Comparison of ENCODE assay signal across 35 cellular contexts in the genomic region with DNA sequence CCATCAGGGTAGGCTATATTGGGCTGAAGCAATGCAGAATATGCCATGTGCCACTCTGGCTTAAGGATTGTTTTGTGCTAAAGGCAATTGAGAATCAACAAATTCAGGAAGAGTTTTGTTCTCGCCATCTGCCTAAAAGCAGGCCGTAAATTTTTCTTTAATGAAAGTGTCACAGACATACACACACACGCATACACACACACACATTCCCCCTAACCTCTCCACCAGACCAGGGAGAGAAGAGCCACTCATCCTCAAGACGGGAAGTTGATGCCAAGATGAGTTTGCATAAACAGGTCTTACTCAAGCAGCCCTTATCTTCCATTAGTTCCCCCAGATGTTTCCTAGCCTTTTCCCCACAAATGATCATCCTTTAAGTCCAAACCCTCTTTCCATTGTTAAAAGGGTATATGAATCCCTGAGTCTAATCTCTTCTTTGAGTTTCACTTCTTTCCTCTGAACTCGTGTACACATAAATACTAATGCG. TPM values are rescaled to one million over a fixed set of nuclear protein-coding genes. Genes with fewer than 3 reads are reported as not detected.
DNase-seq lines count a peak whose midpoint lies in the region; ATAC-seq and TF ChIP-seq lines count a peak whose summit lies in the region.
"Had no signal": no experiment of that assay in that cellular context is flagged by ENCODE, and none has a peak within 500 bp of the region (broad histone marks: within the 10 kb centered on the region; RNA-seq: fewer than 3 reads in every experiment).

No MANE protein-coding gene starts in this region.

- no peak for TF ChIP-seq POLR2A in erythroblast (IDR thresholded peaks at IDR 0.05; ENCODE audit: low read length)

- H3K36me3 ChIP-seq in neuronal stem cell (replicated peaks in 1 of 2; ENCODE audit: control insufficient read depth in 2 of 2, insufficient read depth in 2 of 2, low read length in 2 of 2) (no peaks in the 10 kb centered on the region), psoas muscle (ENCODE audit: insufficient read depth in 1 of 2, low read depth in 1 of 2) (no peaks in the 10 kb centered on the region), mammary epithelial cell (ENCODE audit: insufficient read depth, low read length) (no peaks in the 10 kb centered on the region)
- H3K36me3 ChIP-seq: ascending aorta, BLaER1, colonic mucosa, heart left ventricle, MG63, transverse colon had no signal

- no peak overlapping the region for H2BK12ac ChIP-seq in neuronal stem cell (ENCODE audit: low read length)

- in situ Hi-C loops in mammary epithelial cell (cut with MboI; ENCODE audit: low sequenced_read_pairs in 2 of 2): no loop called here

- no peak overlapping the region for H3K27ac ChIP-seq in neuronal stem cell (replicated peaks; ENCODE audit: low read length)
- no peak overlapping the region for H3K27ac ChIP-seq in psoas muscle
- H3K27ac ChIP-seq in mammary epithelial cell (ENCODE audit: insufficient read depth, low read depth, low read length): no peak overlapping the region
- H3K27ac ChIP-seq: ascending aorta, BLaER1, colonic mucosa, foreskin keratinocyte, heart left ventricle, transverse colon had no signal

- TF ChIP-seq CTCF in psoas muscle (IDR thresholded peaks at IDR 0.05) (no peak), mammary epithelial cell (conservative IDR thresholded peaks at IDR 0.05 in 1 of 2, IDR thresholded peaks at IDR 0.05 in 1 of 2; ENCODE audit: extremely low read depth in 1 of 2, insufficient read depth in 1 of 2, low read depth in 1 of 2, low read length in 2 of 2) (no peak)

- no peak overlapping the region for H3K4ac ChIP-seq in neuronal stem cell (ENCODE audit: low read length)

- H3K9ac ChIP-seq in neuronal stem cell (ENCODE audit: low read depth, low read length, poor library complexity) (no peak overlapping the region), mammary epithelial cell (ENCODE audit: insufficient read depth, low read length) (no peak overlapping the region)
- H3K9ac ChIP-seq: BLaER1 had no signal

- no peaks in the 10 kb centered on the region for H3K79me2 ChIP-seq in mammary epithelial cell (ENCODE audit: insufficient read depth, low read length)

- H3K9me3 ChIP-seq in neuronal stem cell (replicated peaks in 1 of 2; ENCODE audit: control insufficient read depth in 2 of 2, insufficient read depth in 1 of 2, low read depth in 1 of 2, low read length in 2 of 2) (peaks cover 0 to 5% of the 10 kb centered on the region in 2 donors), psoas muscle (no peaks in the 10 kb centered on the region), mammary epithelial cell (replicated peaks; ENCODE audit: insufficient read depth, low read length) (no peaks in the 10 kb centered on the region)
- H3K9me3 ChIP-seq: ascending aorta, BLaER1, colonic mucosa, heart left ventricle, MG63, transverse colon had no signal

- H4K8ac ChIP-seq in neuronal stem cell (ENCODE audit: low read depth, low read length): no peak overlapping the region

- no TSS peak for BruUV-seq in mammary epithelial cell (replicated peaks; lab: Mats Ljungman, UMichigan)

- H3K27me3 ChIP-seq in neuronal stem cell (ENCODE audit: control insufficient read depth in 3 of 3, insufficient read depth in 3 of 3, low read depth in 1 of 3, low read length in 3 of 3) (no peaks in the 10 kb centered on the region), psoas muscle (ENCODE audit: insufficient read depth in 3 of 3, low read length in 2 of 3) (no peaks in the 10 kb centered on the region), mammary epithelial cell (ENCODE audit: insufficient read depth, low read length) (no peaks in the 10 kb centered on the region)
- H3K27me3 ChIP-seq: ascending aorta, BLaER1, colonic mucosa, foreskin keratinocyte, heart left ventricle, MG63, transverse colon had no signal

- DNase-seq in Kasumi-1 (lab: John Stamatoyannopoulos, UW): peak; percentile 30 to 56
- peak; percentile 10 for DNase-seq in UCSD-AML1 (lab: John Stamatoyannopoulos, UW; ENCODE audit: unreplicated experiment)
- DNase-seq in erythroblast (lab: John Stamatoyannopoulos, UW): peak; percentile 51 to 71
- no peak for DNase-seq in neuronal stem cell (ENCODE audit: low spot score)
- DNase-seq in psoas muscle: no peak
- DNase-seq in mammary epithelial cell: no peak
- DNase-seq in C1 segment of cervical spinal cord (lab: John Stamatoyannopoulos, UW): no peak
- DNase-seq: activated CD4-positive, alpha-beta T cell treated with anti-CD3 and anti-CD28 coated beads, Interleukin-2, amount 50 U/mL, for 48 hours; activated CD4-positive, CD25-positive, alpha-beta regulatory T cell; activated gamma-delta T cell treated with Interleukin-2 at 50 U/mL for 16 hours; activated naive CD8-positive, alpha-beta T cell treated with anti-CD3 and anti-CD28 coated beads, Interleukin-2, amount 10 ng/mL, durations not matched to agents 7 days and 5 days; activated T-cell treated with anti-CD3 and anti-CD28 coated beads, Interleukin-2, amount 50 U/mL, for 48 hours; Caco-2; colonic mucosa; DMS53; effector memory CD4-positive, alpha-beta T cell; foreskin keratinocyte; heart left ventricle; KG1; kidney glomerular epithelial cell; MG63; midbrain; naive thymus-derived CD4-positive, alpha-beta T cell; NCI-H1417; NCI-H2029 treated with DMSO at 0.1 percent for 48 hours; NCI-H226; NCI-H526 treated with DMSO at 0.1 percent for 48 hours; Right ventricle myocardium superior; SW 1271; T-helper 9 cell; transverse colon had no signal

- H2AFZ ChIP-seq in neuronal stem cell (ENCODE audit: low read length) (peak overlapping the region; percentile 19), mammary epithelial cell (ENCODE audit: low read depth, low read length) (no peak overlapping the region)

- H4K91ac ChIP-seq in neuronal stem cell (ENCODE audit: low read depth, low read length, poor library complexity): peak overlapping the region; percentile 34

- no peaks in the 10 kb centered on the region for H4K20me1 ChIP-seq in mammary epithelial cell (ENCODE audit: insufficient read depth, low read length)
- H4K20me1 ChIP-seq: BLaER1 had no signal

- H3K23ac ChIP-seq in neuronal stem cell (ENCODE audit: low read depth, low read length, poor library complexity): no peak overlapping the region

- H3K4me1 ChIP-seq in neuronal stem cell (ENCODE audit: control insufficient read depth in 2 of 2, insufficient read depth in 1 of 2, low read depth in 1 of 2, low read length in 2 of 2) (peaks cover 5 to 8% of the 10 kb centered on the region in 2 donors), psoas muscle (no peaks in the 10 kb centered on the region), mammary epithelial cell (ENCODE audit: insufficient read depth, low read length) (no peaks in the 10 kb centered on the region)
- H3K4me1 ChIP-seq: ascending aorta, BLaER1, colonic mucosa, foreskin keratinocyte, heart left ventricle, transverse colon had no signal

- H2BK120ac ChIP-seq in neuronal stem cell (ENCODE audit: low read depth, low read length): no peak overlapping the region

- H3K79me1 ChIP-seq in neuronal stem cell (ENCODE audit: low read depth, low read length): no peaks in the 10 kb centered on the region

- H3K4me2 ChIP-seq in neuronal stem cell (ENCODE audit: insufficient read depth, low read length, poor library complexity, severe bottlenecking) (no peak overlapping the region), mammary epithelial cell (ENCODE audit: insufficient read depth, low read depth, low read length) (no peak overlapping the region)
- H3K4me2 ChIP-seq: BLaER1 had no signal

- H3K4me3 ChIP-seq in neuronal stem cell (ENCODE audit: low read length in 2 of 2) (no peak overlapping the region), psoas muscle (no peak overlapping the region), mammary epithelial cell (replicated peaks in 1 of 3; ENCODE audit: insufficient read depth in 1 of 3, low read depth in 2 of 3, low read length in 3 of 3) (no peak overlapping the region)
- H3K4me3 ChIP-seq: ascending aorta, BLaER1, colonic mucosa, heart left ventricle, MG63, transverse colon had no signal

- no peak overlapping the region for H3K14ac ChIP-seq in neuronal stem cell (ENCODE audit: low read length)

- ATAC-seq in psoas muscle: no peak
- ATAC-seq: esophagus mucosa; foreskin keratinocyte; heart left ventricle; naive thymus-derived CD4-positive, alpha-beta T cell; stimulated activated effector memory CD8-positive, alpha-beta T cell treated with anti-CD3 and anti-CD28 coated beads, Interleukin-12 subunit alpha, Interleukin-12 subunit beta, amount 100 ng/mL, for 72 hours had no signal

- dilution Hi-C loops in mammary epithelial cell (cut with HindIII; ENCODE audit: low sequenced_read_pairs): no loop called here

- no peak overlapping the region for H2BK15ac ChIP-seq in neuronal stem cell (ENCODE audit: low read length)

- H3K18ac ChIP-seq in neuronal stem cell (ENCODE audit: low read length): no peak overlapping the region

- H2BK5ac ChIP-seq in neuronal stem cell (ENCODE audit: low read length): no peak overlapping the region

- CTCF ChIA-PET in mammary epithelial cell (lab: Charles Lee; ENCODE audit: low non-redundant PET): no interaction called here

- no peak overlapping the region for H2AK5ac ChIP-seq in neuronal stem cell (ENCODE audit: low read depth, low read length)

- intact Hi-C loops in psoas muscle (cut with DNase I): no loop called here
- intact Hi-C loops in mammary epithelial cell (cut with micrococcal nuclease): no loop called here

- WGBS in neuronal stem cell (ENCODE audit: extremely low coverage in 2 of 2, insufficient read length in 2 of 2, insufficient replicate concordance in 1 of 2), 2 donors: no CpG with 5 or more reads among the region's 6 CpGs
- WGBS in psoas muscle, 3 donors: 71 to 77% (median 74%) methylated on average over 6 of the region's 6 CpGs
- 65% methylated on average over 6 of the region's 6 CpGs for WGBS in mammary epithelial cell (ENCODE audit: low coverage, missing lambda C conversion rate)

RNA-seq across cellular contexts. Expression of a gene that starts 59.6 kb away (rescaled TPM):
- 71.5 TPM for polyA plus RNA-seq in neuronal stem cell (2013, experiment 1 of 2)
- 73.3 TPM for polyA plus RNA-seq in neuronal stem cell (2013, experiment 2 of 2)
- 10 to 100 TPM; 15.0 to 21.4 (median 17.9) TPM for total RNA-seq in psoas muscle
- 10 to 100 TPM in 2 of 3 donors, 1 to 10 TPM in 1; 4.7 to 11.3 (median 10.6) TPM for polyA plus RNA-seq in psoas muscle
- total RNA-seq in mammary epithelial cell: 10 to 100 TPM; 11.2 to 12.6 TPM
- polyA plus RNA-seq in mammary epithelial cell: 7.0 TPM
- polyA minus RNA-seq in mammary epithelial cell: 25.5 TPM

Comparison
In these comparisons a context has a peak if more than half of its experiments do, and no peak if none do; other contexts are left out.
1. DNase-seq: peak in Kasumi-1 (2 of 2), UCSD-AML1 (single experiment) and erythroblast (2 of 2); none in neuronal stem cell (single experiment), psoas muscle (0 of 2), mammary epithelial cell (single experiment) and C1 segment of cervical spinal cord (0 of 14).